Comparison of ENCODE assay signal across 16 cellular contexts in genomic region chr15:67002379-67002778, GRCh38.
A peak's percentile ranks its signal among the peaks of the same experiment; 100 is the strongest.
DNase-seq lines count a peak whose midpoint lies in the region; ATAC-seq, FAIRE-seq and TF ChIP-seq lines count a peak whose summit lies in the region.
"Had no signal": no experiment of that assay in that cellular context is flagged by ENCODE, and none has a peak within 500 bp of the region (broad histone marks: within the 10 kb centered on the region; RNA-seq: fewer than 3 reads in every experiment).

No MANE protein-coding gene starts in this region.

- no peaks in the 10 kb centered on the region for H4K20me1 ChIP-seq in GM12878 (ENCODE audit: control insufficient read depth, insufficient read depth)
- H4K20me1 ChIP-seq: BLaER1 had no signal

- no peak overlapping the region for H2AFZ ChIP-seq in GM12878 (ENCODE audit: control insufficient read depth, low read depth, low read length)
- H2AFZ ChIP-seq: GM23338 had no signal

- H3K79me2 ChIP-seq in GM12878 (ENCODE audit: control insufficient read depth, insufficient read depth, low read length): no peaks in the 10 kb centered on the region

- no peak for TF ChIP-seq EP300 in GM12878 (IDR thresholded peaks at IDR 0.05; ENCODE audit: borderline replicate concordance in 1 of 2, control insufficient read depth in 1 of 2, low read depth in 2 of 2, low read length in 2 of 2)

- POLR2A ChIA-PET in GM12878 (lab: Charles Lee): no interaction called here

- no peak overlapping the region for H3K9ac ChIP-seq in GM12878 (ENCODE audit: control insufficient read depth, insufficient read depth, low read length)
- H3K9ac ChIP-seq: BLaER1 had no signal

- TF ChIP-seq POLR2A in GM12878 (IDR thresholded peaks at IDR 0.05; ENCODE audit: low read depth, low read length): no peak
- no peak for TF ChIP-seq POLR2A in heart left ventricle (IDR thresholded peaks at IDR 0.05)

- intact Hi-C loops in GM12878 (cut with micrococcal nuclease; ENCODE audit: unreplicated experiment) (no loop called here), heart left ventricle (cut with DNase I) (no loop called here)

- TF ChIP-seq CTCF in GM12878 (IDR thresholded peaks at IDR 0.05 in 2 of 3, conservative IDR thresholded peaks at IDR 0.05 in 1 of 3; ENCODE audit: control insufficient read depth in 2 of 3, extremely low read depth in 1 of 3, insufficient read depth in 1 of 3, low read depth in 3 of 3, low read length in 3 of 3): no peak
- no peak for TF ChIP-seq CTCF in heart left ventricle (IDR thresholded peaks at IDR 0.05)

- TF ChIP-seq RAD21 in GM12878 (IDR thresholded peaks at IDR 0.05; ENCODE audit: insufficient read depth, low read depth, low read length): no peak

- in situ Hi-C loops in GM12878 (cut with MboI): no loop called here

- ATAC-seq in GM12878 (peak; percentile 31; the same call in 2 of the 3 replicates), heart left ventricle (no peak)
- ATAC-seq: GM23338 had no signal

- CTCF ChIA-PET in GM12878 (lab: Yijun Ruan, JAX): interaction anchor here (1.2 kb wide), 1 partner anchor 9 kb away, joined by 3 read pairs; no protein-coding TSS in a partner anchor

- H3K27ac ChIP-seq in GM12878 (ENCODE audit: control insufficient read depth, insufficient read depth): no peak overlapping the region
- H3K27ac ChIP-seq in heart left ventricle: no peak overlapping the region
- H3K27ac ChIP-seq: BLaER1 had no signal

- H3K4me1 ChIP-seq in GM12878 (ENCODE audit: control insufficient read depth, insufficient read depth, low read length) (peaks cover 13% of the 10 kb centered on the region), heart left ventricle (peaks cover 0 to 6% (median 0%) of the 10 kb centered on the region in 12 donors)
- H3K4me1 ChIP-seq: BLaER1 had no signal

- peak; percentile 12 for DNase-seq in NOMO-1 treated with DMSO at 0.1 percent for 48 hours (lab: John Stamatoyannopoulos, UW; ENCODE audit: unreplicated experiment)
- no peak for DNase-seq in NOMO-1 treated with dmso at 0.1 percent for 144 hours (lab: John Stamatoyannopoulos, UW; ENCODE audit: unreplicated experiment)
- peak; percentile 63 for DNase-seq in MV-4-11 (lab: John Stamatoyannopoulos, UW)
- DNase-seq in GM12878 (ENCODE audit: low read depth, low spot score): no peak
- DNase-seq in CD1c-positive myeloid dendritic cell (ENCODE audit: extremely low spot score): no peak
- DNase-seq in stimulated activated CD4-positive, alpha-beta T cell treated with anti-CD3 and anti-CD28 coated beads, Interleukin-2, amount 100 ng/mL, for 48 hours: no peak
- no peak for DNase-seq in heart left ventricle
- DNase-seq: 8988T; CD4-positive, CD25-positive, alpha-beta regulatory T cell; DMS53; GF-D8; H7; IMR-90 had no signal

- FAIRE-seq in GM12878 (lab: Jason Lieb, UNC): no peak
- FAIRE-seq: GM12892 had no signal

- H3K4me2 ChIP-seq in GM12878 (ENCODE audit: control insufficient read depth, insufficient read depth): no peak overlapping the region
- H3K4me2 ChIP-seq: BLaER1, GM23338 had no signal

- no TSS peak for BruUV-seq in GM12878 (replicated peaks; lab: Mats Ljungman, UMichigan)

- H3K36me3 ChIP-seq in GM12878 (ENCODE audit: control insufficient read depth in 2 of 2, insufficient read depth in 2 of 2, low read length in 1 of 2) (no peaks in the 10 kb centered on the region), heart left ventricle (no peaks in the 10 kb centered on the region)
- H3K36me3 ChIP-seq: BLaER1 had no signal

- RAD21 ChIA-PET in GM12878 (lab: Charles Lee; ENCODE audit: unreplicated experiment): interaction anchor here (2.0 kb wide), 1 partner anchor 56 kb away, joined by 6 read pairs; no protein-coding TSS in a partner anchor

- no peaks in the 10 kb centered on the region; the same call in 2 of the 3 replicates for H3K9me3 ChIP-seq in GM12878 (replicated peaks; ENCODE audit: control insufficient read depth, insufficient read depth, low read length)
- H3K9me3 ChIP-seq in heart left ventricle: peaks cover 0 to 3% (median 0%) of the 10 kb centered on the region in 12 donors

- SMC1A ChIA-PET in GM12878 (lab: Charles Lee; ENCODE audit: uncharacterized antibody, unreplicated experiment): interaction anchor here (0.7 to 0.8 kb wide), 2 partner anchors 13 to 67 kb away, joined by 3 to 4 read pairs; no protein-coding TSS in a partner anchor

- H3K4me3 ChIP-seq in GM12878: no peak overlapping the region
- no peak overlapping the region for H3K4me3 ChIP-seq in heart left ventricle
- H3K4me3 ChIP-seq: BLaER1, GM23338 had no signal

- H3K27me3 ChIP-seq in GM12878 (replicated peaks in 1 of 2; ENCODE audit: control insufficient read depth in 2 of 2, insufficient read depth in 2 of 2, low read length in 1 of 2) (no peaks in the 10 kb centered on the region), heart left ventricle (no peaks in the 10 kb centered on the region)
- H3K27me3 ChIP-seq: BLaER1 had no signal

TF ChIP-seq in GM12878, 131 proteins besides CTCF, POLR2A, EP300 and RAD21:
- TF ChIP-seq SPI1 (IDR thresholded peaks at IDR 0.05; ENCODE audit: borderline replicate concordance, insufficient read depth, low read depth, low read length) (peak; percentile 68; the same call in 1 of the 2 replicates), ZNF274 (IDR thresholded peaks at IDR 0.05; ENCODE audit: insufficient read depth, insufficient read length) (no peak), KAT2A (conservative IDR thresholded peaks at IDR 0.05; ENCODE audit: control insufficient read depth, low read depth, low read length) (no peak), TCF12 (IDR thresholded peaks at IDR 0.05; ENCODE audit: low read depth, low read length) (0 out of 2 replicates have a peak, but pooled peaks have one; percentile 39)
TF ChIP-seq in GM12878: peak in this region for 2.

Comparison
In these comparisons a context has a peak if more than half of its experiments do, and no peak if none do; other contexts are left out.
1. DNase-seq: peak in NOMO-1 treated with DMSO at 0.1 percent for 48 hours (single experiment) and MV-4-11 (single experiment); none in NOMO-1 treated with dmso at 0.1 percent for 144 hours (single experiment), GM12878 (single experiment), CD1c-positive myeloid dendritic cell (single experiment), stimulated activated CD4-positive, alpha-beta T cell treated with anti-CD3 and anti-CD28 coated beads, Interleukin-2, amount 100 ng/mL, for 48 hours (0 of 2) and heart left ventricle (0 of 5).